Comparison of ENCODE assay signal across 8 cellular contexts in the genomic region with DNA sequence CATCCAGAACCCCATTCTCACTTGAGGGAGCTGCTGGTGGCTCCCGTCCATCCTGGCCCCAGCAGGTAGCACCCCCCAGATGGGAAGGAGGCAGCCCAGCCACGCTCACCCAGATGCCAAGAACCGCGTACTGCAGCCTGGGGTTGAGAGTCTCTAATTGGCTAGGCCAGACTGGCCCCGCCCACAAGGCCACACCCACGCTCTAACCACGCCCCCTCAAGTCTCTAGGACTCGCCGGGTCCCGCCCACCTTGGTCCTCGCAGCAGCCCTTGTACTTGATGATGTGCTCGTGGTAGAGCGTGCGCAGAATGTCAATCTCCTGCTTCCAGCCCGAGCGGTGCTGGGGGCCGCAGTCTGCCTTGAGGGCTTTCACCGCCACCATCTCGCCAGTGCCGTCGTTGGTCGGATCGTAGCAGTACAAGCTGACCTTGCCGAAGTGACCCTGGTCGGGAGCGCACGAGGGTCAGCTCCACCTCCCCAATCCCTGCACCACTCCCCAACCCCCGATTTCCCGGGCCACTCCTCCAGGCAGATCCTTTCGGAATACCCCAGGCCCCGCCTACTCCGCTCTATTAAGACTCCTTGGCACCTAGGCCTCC.
A peak's percentile ranks its signal among the peaks of the same experiment; 100 is the strongest.
DNase-seq lines count a peak whose midpoint lies in the region; ATAC-seq lines count a peak whose summit lies in the region.

No MANE protein-coding gene starts in this region.

- WGBS in iPS DF 6.9 (ENCODE audit: insufficient coverage, insufficient read length): no CpG with 5 or more reads among the region's 32 CpGs

- peaks cover 2% of the 10 kb centered on the region for H3K4me1 ChIP-seq in iPS DF 6.9 (ENCODE audit: control insufficient read depth, insufficient read depth, low read length)

- H3K27me3 ChIP-seq in iPS DF 6.9 (ENCODE audit: control insufficient read depth, insufficient read depth, low read length): no peaks in the 10 kb centered on the region

- H3K9me3 ChIP-seq in iPS DF 6.9 (ENCODE audit: control insufficient read depth, insufficient read depth, low read length): no peaks in the 10 kb centered on the region

- no peaks in the 10 kb centered on the region for H3K36me3 ChIP-seq in iPS DF 6.9 (ENCODE audit: control insufficient read depth, insufficient read depth, low read length)

- DNase-seq in NCI-H2196 (lab: John Stamatoyannopoulos, UW; ENCODE audit: unreplicated experiment) (peak; percentile 11), NCI-H2196 treated with DMSO at 0.1 percent for 48 hours (lab: John Stamatoyannopoulos, UW; ENCODE audit: unreplicated experiment) (no peak), iPS DF 6.9 (ENCODE audit: low read depth, low spot score) (peak; percentile 89), NCI-H1930 (lab: John Stamatoyannopoulos, UW) (no peak), SW 1271 (lab: John Stamatoyannopoulos, UW) (no peak)
- DNase-seq in activated T-cell treated with anti-CD3 and anti-CD28 coated beads, Interleukin-2, amount 50 U/mL, for 48 hours: peak; percentile 80
- DNase-seq in stimulated activated naive CD4-positive, alpha-beta T cell treated with Interleukin-2 at 50 U/mL for 16 hours (lab: John Stamatoyannopoulos, UW): peak; percentile 11

- no peak overlapping the region for H3K27ac ChIP-seq in iPS DF 6.9 (ENCODE audit: low read length)

- H3K4me3 ChIP-seq in iPS DF 6.9 (ENCODE audit: low read length): peak overlapping the region; percentile 38; the same call in 1 of the 2 replicates

- ATAC-seq in HG03039 (IDR thresholded peaks at IDR 0.05; ENCODE audit: unreplicated experiment): no peak

Comparison
In these comparisons a context has a peak if more than half of its experiments do, and no peak if none do; other contexts are left out.
1. DNase-seq: peak in NCI-H2196 (single experiment), activated T-cell treated with anti-CD3 and anti-CD28 coated beads, Interleukin-2, amount 50 U/mL, for 48 hours (2 of 2), iPS DF 6.9 (single experiment) and stimulated activated naive CD4-positive, alpha-beta T cell treated with Interleukin-2 at 50 U/mL for 16 hours (single experiment); none in NCI-H2196 treated with DMSO at 0.1 percent for 48 hours (single experiment), NCI-H1930 (0 of 2) and SW 1271 (0 of 2).